Comparison of ENCODE assay signal across 1 cellular context in genomic region chr5:172942556-172942955, GRCh38.
TF ChIP-seq lines count a peak whose summit lies in the region.

No MANE protein-coding gene starts in this region.

TF ChIP-seq in IMR-90, 13 proteins besides CTCF, POLR2A, EP300 and RAD21:
- TF ChIP-seq CHD1 (IDR thresholded peaks at IDR 0.05; ENCODE audit: low read depth, low read length) (no peak), RCOR1 (IDR thresholded peaks at IDR 0.05; ENCODE audit: insufficient replicate concordance, low read length) (no peak), FOS (IDR thresholded peaks at IDR 0.05; ENCODE audit: low read depth, low read length) (no peak), NFE2L2 (IDR thresholded peaks at IDR 0.05; ENCODE audit: low read depth, low read length) (no peak), SMC3 (IDR thresholded peaks at IDR 0.05; ENCODE audit: low read depth, low read length) (no peak), MAFK (IDR thresholded peaks at IDR 0.05; ENCODE audit: low read depth, low read length) (no peak), CEBPB (IDR thresholded peaks at IDR 0.05; ENCODE audit: low read depth, low read length) (no peak), USF2 (IDR thresholded peaks at IDR 0.05; ENCODE audit: low read depth, low read length) (no peak), RFX5 (IDR thresholded peaks at IDR 0.05; ENCODE audit: low read depth, low read length) (no peak), ELK1 (IDR thresholded peaks at IDR 0.05; ENCODE audit: borderline replicate concordance, low read depth, low read length) (no peak), MXI1 (IDR thresholded peaks at IDR 0.05; ENCODE audit: borderline replicate concordance, low read depth, low read length) (no peak), MAZ (IDR thresholded peaks at IDR 0.05; ENCODE audit: borderline replicate concordance, low read depth, low read length) (no peak), BHLHE40 (IDR thresholded peaks at IDR 0.05; ENCODE audit: low read depth, low read length) (no peak)
